14 cellular contexts compared by ENCODE assay signal in genomic region chrX:23365541-23365940, GRCh38. TPM values are rescaled to one million over a fixed set of nuclear protein-coding genes. Genes with fewer than 3 reads are reported as not detected.
"Had no signal": no experiment of that assay in that cellular context is flagged by ENCODE, and none has a peak within 500 bp of the region (broad histone marks: within the 10 kb centered on the region; RNA-seq: fewer than 3 reads in every experiment).

No MANE protein-coding gene starts in this region.

- H3K27ac Mint-ChIP-seq: activated naive CD4-positive, alpha-beta T cell treated with anti-CD3 and anti-CD28 coated beads, Interleukin-2, amount 50 U/mL, for 72 hours; endodermal cell; natural killer cell; progenitor cell of endocrine pancreas; stimulated activated effector memory CD8-positive, alpha-beta T cell treated with anti-CD3 and anti-CD28 coated beads, Interleukin-12 subunit alpha, Interleukin-12 subunit beta, amount 100 ng/mL, for 72 hours had no signal

- DNase-seq: activated T-cell treated with anti-CD3 and anti-CD28 coated beads, Interleukin-2, amount 50 U/mL, for 1 hour; amniotic stem cell; brain microvascular endothelial cell; dermis blood vessel endothelial cell; endodermal cell; erythroblast; hypothalamus; lower lobe of right lung; natural killer cell; right cardiac atrium had no signal

- ATAC-seq: activated CD4-positive, CD25-positive, alpha-beta regulatory T cell treated with anti-CD3 and anti-CD28 coated beads, Interleukin-2, amount 50 U/mL, for 24 hours; activated naive CD4-positive, alpha-beta T cell treated with anti-CD3 and anti-CD28 coated beads, Interleukin-2, amount 50 U/mL, for 72 hours; lower lobe of right lung; right cardiac atrium; stimulated activated effector memory CD8-positive, alpha-beta T cell treated with anti-CD3 and anti-CD28 coated beads, Interleukin-12 subunit alpha, Interleukin-12 subunit beta, amount 100 ng/mL, for 72 hours had no signal

- H3K36me3 Mint-ChIP-seq: activated naive CD4-positive, alpha-beta T cell treated with anti-CD3 and anti-CD28 coated beads, Interleukin-2, amount 50 U/mL, for 72 hours; natural killer cell; stimulated activated effector memory CD8-positive, alpha-beta T cell treated with anti-CD3 and anti-CD28 coated beads, Interleukin-12 subunit alpha, Interleukin-12 subunit beta, amount 100 ng/mL, for 72 hours had no signal

- H3K4me1 Mint-ChIP-seq: endodermal cell; natural killer cell; stimulated activated effector memory CD8-positive, alpha-beta T cell treated with anti-CD3 and anti-CD28 coated beads, Interleukin-12 subunit alpha, Interleukin-12 subunit beta, amount 100 ng/mL, for 72 hours had no signal

- H3K4me3 Mint-ChIP-seq: endodermal cell; natural killer cell; stimulated activated effector memory CD8-positive, alpha-beta T cell treated with anti-CD3 and anti-CD28 coated beads, Interleukin-12 subunit alpha, Interleukin-12 subunit beta, amount 100 ng/mL, for 72 hours had no signal

- H3K27me3 Mint-ChIP-seq: progenitor cell of endocrine pancreas had no signal

RNA-seq across cellular contexts. Expression of gene PTCHD1, which starts 30.9 kb away (rescaled TPM):
- total RNA-seq: activated naive CD4-positive, alpha-beta T cell treated with anti-CD3 and anti-CD28 coated beads, Interleukin-2, amount 50 U/mL, for 72 hours; dermis blood vessel endothelial cell; natural killer cell had no signal
